In the genomic region with DNA sequence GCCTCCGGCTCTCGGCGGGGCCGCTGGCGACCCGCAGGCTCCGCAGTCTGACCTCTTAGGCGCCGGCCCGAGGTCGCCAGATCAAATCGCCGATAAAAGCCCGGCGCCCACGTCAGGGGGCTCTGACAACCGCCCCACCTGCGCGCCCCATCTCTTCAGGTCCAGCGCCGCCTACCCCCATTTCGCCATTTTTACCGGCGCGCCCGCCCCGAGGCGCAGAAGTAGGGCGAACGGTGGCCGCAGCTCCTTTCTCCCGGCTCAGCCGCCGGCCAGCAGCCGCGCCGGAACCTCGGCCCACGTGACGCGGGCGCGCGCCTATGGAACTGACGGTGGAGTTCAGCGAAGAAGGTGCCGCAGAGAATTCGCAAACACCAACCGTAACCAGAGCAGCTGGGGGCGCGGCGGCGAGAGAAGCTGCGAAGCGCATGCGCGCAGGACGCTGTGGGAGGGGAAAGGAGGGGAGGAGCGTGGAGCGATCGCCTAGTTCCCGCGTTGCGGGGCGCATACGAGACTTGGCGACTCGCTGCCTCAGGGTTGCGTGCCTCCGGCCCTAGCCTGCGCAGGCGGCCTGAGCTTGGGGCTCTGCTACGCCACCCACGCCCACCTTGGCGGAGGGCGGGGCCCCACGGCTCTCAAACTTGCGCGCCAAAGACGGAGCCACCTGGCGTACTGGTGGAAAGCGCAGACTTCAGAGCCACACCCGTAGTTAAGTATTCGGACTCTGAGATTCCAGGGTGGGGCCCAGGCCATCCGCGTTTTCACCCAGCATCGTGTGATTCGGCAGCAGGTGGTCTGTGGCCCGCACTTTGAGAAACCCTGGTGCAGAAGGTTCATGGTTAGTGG, we compare ENCODE assay signal across 8 cellular contexts. TPM values are rescaled to one million over a fixed set of nuclear protein-coding genes. Genes with fewer than 3 reads are reported as not detected.
DNase-seq lines count a peak whose midpoint lies in the region; ATAC-seq and TF ChIP-seq lines count a peak whose summit lies in the region.

A gene with protein sequence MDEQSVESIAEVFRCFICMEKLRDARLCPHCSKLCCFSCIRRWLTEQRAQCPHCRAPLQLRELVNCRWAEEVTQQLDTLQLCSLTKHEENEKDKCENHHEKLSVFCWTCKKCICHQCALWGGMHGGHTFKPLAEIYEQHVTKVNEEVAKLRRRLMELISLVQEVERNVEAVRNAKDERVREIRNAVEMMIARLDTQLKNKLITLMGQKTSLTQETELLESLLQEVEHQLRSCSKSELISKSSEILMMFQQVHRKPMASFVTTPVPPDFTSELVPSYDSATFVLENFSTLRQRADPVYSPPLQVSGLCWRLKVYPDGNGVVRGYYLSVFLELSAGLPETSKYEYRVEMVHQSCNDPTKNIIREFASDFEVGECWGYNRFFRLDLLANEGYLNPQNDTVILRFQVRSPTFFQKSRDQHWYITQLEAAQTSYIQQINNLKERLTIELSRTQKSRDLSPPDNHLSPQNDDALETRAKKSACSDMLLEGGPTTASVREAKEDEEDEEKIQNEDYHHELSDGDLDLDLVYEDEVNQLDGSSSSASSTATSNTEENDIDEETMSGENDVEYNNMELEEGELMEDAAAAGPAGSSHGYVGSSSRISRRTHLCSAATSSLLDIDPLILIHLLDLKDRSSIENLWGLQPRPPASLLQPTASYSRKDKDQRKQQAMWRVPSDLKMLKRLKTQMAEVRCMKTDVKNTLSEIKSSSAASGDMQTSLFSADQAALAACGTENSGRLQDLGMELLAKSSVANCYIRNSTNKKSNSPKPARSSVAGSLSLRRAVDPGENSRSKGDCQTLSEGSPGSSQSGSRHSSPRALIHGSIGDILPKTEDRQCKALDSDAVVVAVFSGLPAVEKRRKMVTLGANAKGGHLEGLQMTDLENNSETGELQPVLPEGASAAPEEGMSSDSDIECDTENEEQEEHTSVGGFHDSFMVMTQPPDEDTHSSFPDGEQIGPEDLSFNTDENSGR (minus strand): TSS at position 418 of the 843 bp plus-strand sequence. CDS start 419 bp downstream, outside the sequence.

- H3K27ac ChIP-seq in PC-3 (ENCODE audit: low read length), result peak within 1 kb of the TSS; percentile 84
- H3K27ac ChIP-seq in epithelial cell of prostate, result peak within 1 kb of the TSS; percentile 84

- TF ChIP-seq CTCF in PC-3 (conservative IDR thresholded peaks at IDR 0.05; ENCODE audit: low read depth, low read length), result peak; percentile 31

- peak within 1 kb of the TSS; percentile 93 for H3K4me2 ChIP-seq in PC-3 (ENCODE audit: low read length)

- peak within 1 kb of the TSS; percentile 92 for H2AFZ ChIP-seq in PC-3 (ENCODE audit: low read length)

- TF ChIP-seq EP300 in Ishikawa (IDR thresholded peaks at IDR 0.05; ENCODE audit: borderline replicate concordance), result no peak

- no peak for TF ChIP-seq RAD21 in Ishikawa (IDR thresholded peaks at IDR 0.05; ENCODE audit: low read depth)

- no peaks in the 10 kb centered on the region for H3K9me2 ChIP-seq in PC-3 (replicated peaks; ENCODE audit: low read length)

- intact Hi-C loops in PC-3 (cut with micrococcal nuclease), result loop anchor here (1.0 to 5.0 kb wide), 2 partner anchors 49 to 116 kb away; partner anchors contain the start of genes GDPD1, PRR11 and SKA2

- BruUV-seq in PC-3 (replicated peaks; lab: Mats Ljungman, UMichigan), result no TSS peak

- ATAC-seq in GM21576 (IDR thresholded peaks at IDR 0.05; ENCODE audit: unreplicated experiment) (peak; percentile 90), PC-3 (peak; percentile 96)

- peaks cover 8% of the 10 kb centered on the region; the same call in 1 of the 2 replicates for H3K36me3 ChIP-seq in PC-3 (ENCODE audit: low read depth, low read length)

- H3K79me2 ChIP-seq in PC-3 (ENCODE audit: low read length), result peaks cover 77% of the 10 kb centered on the region

- CTCF ChIA-PET in PC-3 (lab: Charles Lee), result interaction anchor here (0.6 to 1.0 kb wide), 3 partner anchors 12 to 48 kb away, joined by 3 read pairs; partner anchors contain the start of gene SKA2

- peaks cover 24% of the 10 kb centered on the region for H3K4me1 ChIP-seq in PC-3 (ENCODE audit: insufficient read depth, low read length)

- peak within 1 kb of the TSS; percentile 87 for H3K4me3 ChIP-seq in PC-3 (ENCODE audit: low read length)

- DNase-seq in DMS153 treated with DMSO at 0.1 percent for 48 hours (lab: John Stamatoyannopoulos, UW; ENCODE audit: unreplicated experiment) (peak; percentile 98), PC-3 (peak; percentile 100), activated T-cell treated with anti-CD3 and anti-CD28 coated beads for 48 hours (ENCODE audit: low read depth) (peak; percentile 99), epithelial cell of prostate (ENCODE audit: low read depth, low spot score) (peak; percentile 92), mucosa of gallbladder (ENCODE audit: low spot score) (peak; percentile 98)
- peak; percentile 96 to 98 for DNase-seq in stimulated activated CD8-positive, alpha-beta memory T cell treated with anti-CD3 and anti-CD28 coated beads, Interleukin-4, amount 100 ng/mL, for 4 hours (ENCODE audit: low read depth in 2 of 2, low spot score in 1 of 2)

- no peaks in the 10 kb centered on the region for H3F3A ChIP-seq in PC-3 (ENCODE audit: low read length, unreplicated experiment)

- POLR2A ChIA-PET in PC-3 (lab: Charles Lee; ENCODE audit: unreplicated experiment), result interaction anchor here (0.6 to 1.3 kb wide), 7 partner anchors 11 to 463 kb away, joined by 4 to 9 read pairs (median 5); partner anchors contain the start of gene SMG8

- peaks cover 21% of the 10 kb centered on the region; the same call in 1 of the 2 replicates for H4K20me1 ChIP-seq in PC-3 (ENCODE audit: low read length)

- H3K9me3 ChIP-seq in PC-3 (ENCODE audit: low read length), result no peaks in the 10 kb centered on the region

- no peaks in the 10 kb centered on the region for H3K27me3 ChIP-seq in PC-3 (ENCODE audit: low read length)

- H3K9ac ChIP-seq in PC-3 (ENCODE audit: low read length), result peak within 1 kb of the TSS; percentile 92

TF ChIP-seq in Ishikawa, 13 proteins besides CTCF, POLR2A, EP300 and RAD21:
- peak; percentile 51; the same call in 1 of the 2 replicates for TF ChIP-seq YY1 (IDR thresholded peaks at IDR 0.05; ENCODE audit: low read depth)
- no peak for TF ChIP-seq REST (IDR thresholded peaks at IDR 0.05; ENCODE audit: low read depth)
- no peak for TF ChIP-seq CEBPB (IDR thresholded peaks at IDR 0.05)
- peak; percentile 86 for TF ChIP-seq EGR1 (IDR thresholded peaks at IDR 0.05)
- TF ChIP-seq TCF12 (IDR thresholded peaks at IDR 0.05; ENCODE audit: low read depth), result peak; percentile 49
- TF ChIP-seq FOXM1 (IDR thresholded peaks at IDR 0.05; ENCODE audit: borderline replicate concordance, low read depth), result no peak
- peak; percentile 82 for TF ChIP-seq MAX (IDR thresholded peaks at IDR 0.05)
- TF ChIP-seq ZBTB7A (IDR thresholded peaks at IDR 0.05; ENCODE audit: low read depth), result no peak; the same call in 1 of the 2 replicates
- TF ChIP-seq CREB1 (IDR thresholded peaks at IDR 0.05; ENCODE audit: low read depth), result no peak
- TF ChIP-seq TAF1 (IDR thresholded peaks at IDR 0.05; ENCODE audit: low read depth), result 0 out of 2 replicates have a peak, but pooled peaks have one; percentile 47
- TF ChIP-seq NFIC (IDR thresholded peaks at IDR 0.05), result 0 out of 2 replicates have a peak, but pooled peaks have one; percentile 31
- TF ChIP-seq TEAD4 (IDR thresholded peaks at IDR 0.05), result peak; percentile 48; the same call in 1 of the 2 replicates
- TF ChIP-seq, protein P1, sequence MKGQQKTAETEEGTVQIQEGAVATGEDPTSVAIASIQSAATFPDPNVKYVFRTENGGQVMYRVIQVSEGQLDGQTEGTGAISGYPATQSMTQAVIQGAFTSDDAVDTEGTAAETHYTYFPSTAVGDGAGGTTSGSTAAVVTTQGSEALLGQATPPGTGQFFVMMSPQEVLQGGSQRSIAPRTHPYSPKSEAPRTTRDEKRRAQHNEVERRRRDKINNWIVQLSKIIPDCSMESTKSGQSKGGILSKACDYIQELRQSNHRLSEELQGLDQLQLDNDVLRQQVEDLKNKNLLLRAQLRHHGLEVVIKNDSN (IDR thresholded peaks at IDR 0.05), result peak; percentile 98

RNA-seq across cellular contexts. Expression of the gene that starts here (rescaled TPM):
- total RNA-seq in PC-3 (2014; rRNA removed), result 35.1 and 42.0 TPM in 2 replicates
- 24.8 TPM for total RNA-seq in mucosa of gallbladder

Comparison
In these comparisons a context has a peak if more than half of its experiments do, and no peak if none do; other contexts are left out.
1. Peak in every context shown above with its lines: DNase-seq, ATAC-seq, H3K4me3 ChIP-seq and H3K27ac ChIP-seq.